In the genomic region with DNA sequence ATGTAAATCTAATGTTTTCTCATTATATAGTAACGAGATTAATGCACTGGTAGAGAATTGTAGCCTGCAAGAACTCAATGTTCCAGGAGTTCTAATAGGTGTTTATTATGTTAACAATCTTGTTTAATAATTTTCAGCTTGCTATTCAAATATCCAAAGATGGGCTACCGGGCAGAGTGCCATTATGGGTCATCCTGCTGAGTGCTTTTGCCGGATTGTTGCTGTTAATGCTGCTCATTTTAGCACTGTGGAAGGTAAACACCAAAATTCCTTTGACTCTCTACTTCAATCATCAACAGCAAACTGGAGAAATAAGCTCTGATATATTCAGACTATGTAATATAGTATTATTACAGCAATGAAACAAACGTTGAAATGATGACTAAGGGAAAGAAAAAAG, we compare ENCODE assay signal across 2 cellular contexts.
TF ChIP-seq lines count a peak whose summit lies in the region.

No MANE protein-coding gene starts in this region.

TF ChIP-seq in SK-N-SH, 30 proteins besides CTCF, POLR2A, EP300 and RAD21 (continued from another document):
- TF ChIP-seq, protein P1, sequence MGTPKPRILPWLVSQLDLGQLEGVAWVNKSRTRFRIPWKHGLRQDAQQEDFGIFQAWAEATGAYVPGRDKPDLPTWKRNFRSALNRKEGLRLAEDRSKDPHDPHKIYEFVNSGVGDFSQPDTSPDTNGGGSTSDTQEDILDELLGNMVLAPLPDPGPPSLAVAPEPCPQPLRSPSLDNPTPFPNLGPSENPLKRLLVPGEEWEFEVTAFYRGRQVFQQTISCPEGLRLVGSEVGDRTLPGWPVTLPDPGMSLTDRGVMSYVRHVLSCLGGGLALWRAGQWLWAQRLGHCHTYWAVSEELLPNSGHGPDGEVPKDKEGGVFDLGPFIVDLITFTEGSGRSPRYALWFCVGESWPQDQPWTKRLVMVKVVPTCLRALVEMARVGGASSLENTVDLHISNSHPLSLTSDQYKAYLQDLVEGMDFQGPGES (IDR thresholded peaks at IDR 0.05; ENCODE audit: low read depth, low read length) = no peak

TF ChIP-seq in SK-N-SH treated with all-trans-retinoic acid at 6 μM for 48 hours, 23 proteins besides CTCF, POLR2A, EP300 and RAD21 (continued from another document):
- TF ChIP-seq ZNF8 (CRISPR knock-in tag; IDR thresholded peaks at IDR 0.05) = no peak
- TF ChIP-seq, protein P2, sequence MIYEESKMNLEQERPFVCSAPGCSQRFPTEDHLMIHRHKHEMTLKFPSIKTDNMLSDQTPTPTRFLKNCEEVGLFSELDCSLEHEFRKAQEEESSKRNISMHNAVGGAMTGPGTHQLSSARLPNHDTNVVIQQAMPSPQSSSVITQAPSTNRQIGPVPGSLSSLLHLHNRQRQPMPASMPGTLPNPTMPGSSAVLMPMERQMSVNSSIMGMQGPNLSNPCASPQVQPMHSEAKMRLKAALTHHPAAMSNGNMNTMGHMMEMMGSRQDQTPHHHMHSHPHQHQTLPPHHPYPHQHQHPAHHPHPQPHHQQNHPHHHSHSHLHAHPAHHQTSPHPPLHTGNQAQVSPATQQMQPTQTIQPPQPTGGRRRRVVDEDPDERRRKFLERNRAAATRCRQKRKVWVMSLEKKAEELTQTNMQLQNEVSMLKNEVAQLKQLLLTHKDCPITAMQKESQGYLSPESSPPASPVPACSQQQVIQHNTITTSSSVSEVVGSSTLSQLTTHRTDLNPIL (CRISPR knock-in tag; IDR thresholded peaks at IDR 0.05; ENCODE audit: low read depth) = no peak
- TF ChIP-seq ESRRG (CRISPR knock-in tag; IDR thresholded peaks at IDR 0.05) = no peak
- TF ChIP-seq TOX (CRISPR knock-in tag; IDR thresholded peaks at IDR 0.05; ENCODE audit: borderline replicate concordance) = no peak
- TF ChIP-seq TCF4 (CRISPR knock-in tag; IDR thresholded peaks at IDR 0.05; ENCODE audit: borderline replicate concordance) = no peak
- no peak for TF ChIP-seq SNAI2 (CRISPR knock-in tag; IDR thresholded peaks at IDR 0.05)
- TF ChIP-seq, protein P3, sequence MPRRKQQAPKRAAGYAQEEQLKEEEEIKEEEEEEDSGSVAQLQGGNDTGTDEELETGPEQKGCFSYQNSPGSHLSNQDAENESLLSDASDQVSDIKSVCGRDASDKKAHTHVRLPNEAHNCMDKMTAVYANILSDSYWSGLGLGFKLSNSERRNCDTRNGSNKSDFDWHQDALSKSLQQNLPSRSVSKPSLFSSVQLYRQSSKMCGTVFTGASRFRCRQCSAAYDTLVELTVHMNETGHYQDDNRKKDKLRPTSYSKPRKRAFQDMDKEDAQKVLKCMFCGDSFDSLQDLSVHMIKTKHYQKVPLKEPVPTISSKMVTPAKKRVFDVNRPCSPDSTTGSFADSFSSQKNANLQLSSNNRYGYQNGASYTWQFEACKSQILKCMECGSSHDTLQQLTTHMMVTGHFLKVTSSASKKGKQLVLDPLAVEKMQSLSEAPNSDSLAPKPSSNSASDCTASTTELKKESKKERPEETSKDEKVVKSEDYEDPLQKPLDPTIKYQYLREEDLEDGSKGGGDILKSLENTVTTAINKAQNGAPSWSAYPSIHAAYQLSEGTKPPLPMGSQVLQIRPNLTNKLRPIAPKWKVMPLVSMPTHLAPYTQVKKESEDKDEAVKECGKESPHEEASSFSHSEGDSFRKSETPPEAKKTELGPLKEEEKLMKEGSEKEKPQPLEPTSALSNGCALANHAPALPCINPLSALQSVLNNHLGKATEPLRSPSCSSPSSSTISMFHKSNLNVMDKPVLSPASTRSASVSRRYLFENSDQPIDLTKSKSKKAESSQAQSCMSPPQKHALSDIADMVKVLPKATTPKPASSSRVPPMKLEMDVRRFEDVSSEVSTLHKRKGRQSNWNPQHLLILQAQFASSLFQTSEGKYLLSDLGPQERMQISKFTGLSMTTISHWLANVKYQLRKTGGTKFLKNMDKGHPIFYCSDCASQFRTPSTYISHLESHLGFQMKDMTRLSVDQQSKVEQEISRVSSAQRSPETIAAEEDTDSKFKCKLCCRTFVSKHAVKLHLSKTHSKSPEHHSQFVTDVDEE (CRISPR knock-in tag; IDR thresholded peaks at IDR 0.05) = no peak
- no peak for TF ChIP-seq PPARA (CRISPR knock-in tag; IDR thresholded peaks at IDR 0.05; ENCODE audit: borderline replicate concordance)
- no peak for TF ChIP-seq ZNF565 (CRISPR knock-in tag; conservative IDR thresholded peaks at IDR 0.05; ENCODE audit: low read depth)
- TF ChIP-seq ZFP30 (CRISPR knock-in tag; IDR thresholded peaks at IDR 0.05) = no peak
- TF ChIP-seq GLIS3 (CRISPR knock-in tag; IDR thresholded peaks at IDR 0.05) = no peak
- TF ChIP-seq ZFP3 (CRISPR knock-in tag; IDR thresholded peaks at IDR 0.05) = no peak
- TF ChIP-seq BACH2 (CRISPR knock-in tag; IDR thresholded peaks at IDR 0.05; ENCODE audit: borderline replicate concordance) = no peak
- no peak for TF ChIP-seq ZNF70 (CRISPR knock-in tag; IDR thresholded peaks at IDR 0.05)
TF ChIP-seq in SK-N-SH treated with all-trans-retinoic acid at 6 μM for 48 hours: peak in this region for 0.
